Comparison of ENCODE assay signal across 1 cellular context in genomic region chr17:39618252-39618913, GRCh38.
TF ChIP-seq lines count a peak whose summit lies in the region.

No MANE protein-coding gene starts in this region.

TF ChIP-seq in A549, 52 proteins besides CTCF, POLR2A, EP300 and RAD21 (continued from another document):
- TF ChIP-seq REST (IDR thresholded peaks at IDR 0.05) (no peak), HES2 (IDR thresholded peaks at IDR 0.05) (no peak), SREBF2 (IDR thresholded peaks at IDR 0.05) (no peak), GATA3 (IDR thresholded peaks at IDR 0.05; ENCODE audit: borderline replicate concordance) (no peak), CHD2 (IDR thresholded peaks at IDR 0.05; ENCODE audit: low read length, partially characterized antibody) (no peak), HEYL (CRISPR knock-in tag; IDR thresholded peaks at IDR 0.05) (no peak), RFX5 (IDR thresholded peaks at IDR 0.05) (no peak), ZC3H11A (IDR thresholded peaks at IDR 0.05) (no peak), JUNB (IDR thresholded peaks at IDR 0.05) (no peak), MAX (IDR thresholded peaks at IDR 0.05) (peak; percentile 25; the same call in 1 of the 2 replicates), ZNF302 (CRISPR knock-in tag; IDR thresholded peaks at IDR 0.05) (no peak), HDAC2 (IDR thresholded peaks at IDR 0.05) (no peak), CBX8 (IDR thresholded peaks at IDR 0.05) (no peak)
TF ChIP-seq in A549: peak in this region for 3.
